In genomic region chr11:38461751-38462150, GRCh38 we compare ENCODE assay signal across 1 cellular context.
TF ChIP-seq lines count a peak whose summit lies in the region.

No MANE protein-coding gene starts in this region.

TF ChIP-seq in H1, 55 proteins besides CTCF, POLR2A, EP300 and RAD21 (continued from another document):
- TF ChIP-seq NANOG (IDR thresholded peaks at IDR 0.05; ENCODE audit: insufficient read depth, low read depth, low read length, poor library complexity, severe bottlenecking) (no peak), TEAD4 (IDR thresholded peaks at IDR 0.05; ENCODE audit: low read depth, low read length) (no peak), CHD7 (IDR thresholded peaks at IDR 0.05; ENCODE audit: insufficient replicate concordance, low read length) (no peak), YY1 (IDR thresholded peaks at IDR 0.05; ENCODE audit: low read depth, low read length) (no peak), MAX (IDR thresholded peaks at IDR 0.05) (no peak), POLR2AphosphoS5 (IDR thresholded peaks at IDR 0.05; ENCODE audit: low read depth, low read length) (no peak), TAF7 (optimal IDR thresholded peaks at IDR 0.05; ENCODE audit: borderline replicate concordance, low read depth, low read length) (no peak), ASH2L (IDR thresholded peaks at IDR 0.05; ENCODE audit: low read length) (no peak)
